8 cellular contexts compared by ENCODE assay signal in the genomic region with DNA sequence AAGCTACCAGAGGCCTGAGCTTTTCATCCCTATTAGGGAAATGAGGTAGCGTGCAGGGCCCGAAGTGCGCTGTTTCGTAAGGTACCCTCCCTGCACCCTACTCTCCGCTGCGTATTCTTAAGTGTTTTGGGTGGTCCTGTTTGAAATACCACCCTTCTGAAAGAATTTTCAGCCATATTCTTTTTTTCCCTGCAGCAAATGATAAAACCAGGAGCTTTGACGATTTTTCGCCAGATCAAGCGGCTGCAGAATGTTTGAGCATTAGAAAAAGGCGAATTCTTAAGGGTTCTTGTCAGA. TPM values are rescaled to one million over a fixed set of nuclear protein-coding genes. Genes with fewer than 3 reads are reported as not detected.
DNase-seq lines count a peak whose midpoint lies in the region; TF ChIP-seq lines count a peak whose summit lies in the region.

No MANE protein-coding gene starts in this region.

- 0 to 1% (median 0%) methylated on average over 10 of the region's 10 CpGs for WGBS in adrenal gland, 4 donors

- TF ChIP-seq CTCF in C4-2B (conservative IDR thresholded peaks at IDR 0.05) (no peak), adrenal gland (IDR thresholded peaks at IDR 0.05) (no peak)

- no peaks in the 10 kb centered on the region for H3K27me3 Mint-ChIP-seq in IgD-negative memory B cell

- H3K4me3 Mint-ChIP-seq in IgD-negative memory B cell = peak overlapping the region; percentile 90 to 98 (median 97)

- DNase-seq in adrenal gland (peak in 2 of 7 donors; percentile 53 to 55), NCI-H1436 (lab: John Stamatoyannopoulos, UW) (no peak), midbrain (lab: John Stamatoyannopoulos, UW) (no peak)
- peak; percentile 5 for DNase-seq in stimulated activated naive CD4-positive, alpha-beta T cell treated with Interleukin-2 at 50 U/mL for 16 hours (lab: John Stamatoyannopoulos, UW)
- no peak for DNase-seq in activated CD4-positive, CD25-positive, alpha-beta regulatory T cell (lab: John Stamatoyannopoulos, UW)

- H3K27me3 ChIP-seq in adrenal gland = no peaks in the 10 kb centered on the region
- H3K27me3 ChIP-seq in iPS-15b (ENCODE audit: control insufficient read depth, insufficient read depth, low read length) = no peaks in the 10 kb centered on the region

- H3K4me1 ChIP-seq in adrenal gland (replicated peaks in 1 of 2) (peaks cover 21 to 55% of the 10 kb centered on the region in 2 donors), iPS-15b (ENCODE audit: control insufficient read depth, insufficient read depth, low read length) (peaks cover 8% of the 10 kb centered on the region)

- H3K36me3 Mint-ChIP-seq in IgD-negative memory B cell = peaks cover 4% of the 10 kb centered on the region

- peaks cover 40 to 43% (median 40%) of the 10 kb centered on the region in 3 donors for H3K4me1 Mint-ChIP-seq in IgD-negative memory B cell

- H3K9me3 ChIP-seq in adrenal gland (replicated peaks in 1 of 3) (no peaks in the 10 kb centered on the region), iPS-15b (ENCODE audit: control insufficient read depth, insufficient read depth, low read length) (no peaks in the 10 kb centered on the region)

- peak overlapping the region; percentile 66 for H3K9ac ChIP-seq in iPS-15b (ENCODE audit: low read depth, low read length)

- H3K27ac ChIP-seq in C4-2B = peak overlapping the region; percentile 98
- H3K27ac ChIP-seq in adrenal gland = peak overlapping the region; percentile 27 to 96 (median 91)

- H3K4me3 ChIP-seq in adrenal gland = peak overlapping the region; percentile 5 to 84 (median 63)
- H3K4me3 ChIP-seq in iPS-15b (ENCODE audit: low read depth, low read length) = peak overlapping the region; percentile 95

- H3K9me3 Mint-ChIP-seq in IgD-negative memory B cell = no peaks in the 10 kb centered on the region

- H3K36me3 ChIP-seq in adrenal gland (replicated peaks in 1 of 2) (no peaks in the 10 kb centered on the region), iPS-15b (ENCODE audit: control insufficient read depth, insufficient read depth, low read length) (peaks cover 2% of the 10 kb centered on the region)

- intact Hi-C loops in adrenal gland (cut with DNase I) = no loop called here

- TF ChIP-seq POLR2A in adrenal gland (IDR thresholded peaks at IDR 0.05) = no peak

- peak overlapping the region; percentile 82 to 97 (median 95) for H3K27ac Mint-ChIP-seq in IgD-negative memory B cell

RNA-seq across cellular contexts. Expression of a gene that starts 1.2 kb away (rescaled TPM):
- polyA plus RNA-seq in IgD-negative memory B cell (8.0 TPM), adrenal gland (10 to 100 TPM in 1 of 3 donors, 1 to 10 TPM in 2; 7.9 to 20.2 (median 8.1) TPM)
- 10 to 100 TPM; 10.3 to 17.7 (median 13.1) TPM for total RNA-seq in adrenal gland
